Comparison of ENCODE assay signal across 24 cellular contexts in the genomic region with DNA sequence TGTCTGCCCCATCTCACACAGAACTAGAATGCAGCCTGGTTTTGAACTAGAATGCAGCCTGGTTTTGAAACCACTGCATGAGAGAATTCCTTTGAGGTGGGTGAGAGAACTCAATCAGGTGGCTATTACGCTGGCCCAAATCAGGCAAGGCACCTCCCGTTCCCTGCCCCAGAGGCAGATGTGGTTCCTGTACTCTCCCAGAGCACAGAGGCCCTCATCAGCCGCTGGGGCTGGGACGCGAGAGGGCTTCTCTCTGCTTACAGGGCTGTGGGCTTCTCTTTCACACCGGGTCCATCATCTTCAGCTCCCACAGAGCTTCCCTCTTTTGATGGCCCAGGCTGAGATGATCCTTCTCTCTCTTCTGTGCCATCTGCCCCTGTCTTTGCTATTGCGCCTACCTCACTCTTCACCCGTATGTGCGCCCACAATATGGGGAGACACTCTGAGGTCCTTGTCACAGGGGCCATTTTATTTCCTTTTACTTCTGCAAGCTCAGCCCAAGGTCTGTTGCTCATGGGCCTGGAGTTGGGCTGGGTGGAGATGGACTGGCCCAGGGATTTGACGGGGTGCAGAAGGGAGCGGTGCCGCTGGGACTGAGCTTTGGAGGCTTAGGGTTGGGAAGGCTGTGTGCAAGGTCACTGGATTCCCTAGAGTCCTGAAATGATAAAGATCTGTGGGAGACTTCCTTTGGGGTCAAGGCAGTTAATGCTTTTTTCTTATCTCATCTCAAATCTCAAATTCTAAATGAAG.
DNase-seq lines count a peak whose midpoint lies in the region; ATAC-seq and TF ChIP-seq lines count a peak whose summit lies in the region.
"Had no signal": no experiment of that assay in that cellular context is flagged by ENCODE, and none has a peak within 500 bp of the region (broad histone marks: within the 10 kb centered on the region; RNA-seq: fewer than 3 reads in every experiment).

No MANE protein-coding gene starts in this region.

- H2AK5ac ChIP-seq in mesendoderm (ENCODE audit: low read length): no peak overlapping the region

- no peak overlapping the region for H3K4ac ChIP-seq in mesendoderm (ENCODE audit: low read depth, low read length)

- no peaks in the 10 kb centered on the region for H3K79me2 ChIP-seq in mesendoderm (ENCODE audit: control insufficient read depth, insufficient read depth, low read length)

- H3K23ac ChIP-seq in mesendoderm (ENCODE audit: low read length): no peak overlapping the region

- peak overlapping the region; percentile 2 for H3K56ac ChIP-seq in mesendoderm (ENCODE audit: low read length)

- DNase-seq in NCI-H82 (lab: John Stamatoyannopoulos, UW) (peak; percentile 68), NCI-H82 treated with DMSO at 0.1 percent for 48 hours (lab: John Stamatoyannopoulos, UW; ENCODE audit: unreplicated experiment) (no peak), RWPE2 (ENCODE audit: low spot score) (peak; percentile 19), mesendoderm (no peak), spleen (peak; percentile 47), left lobe of liver (ENCODE audit: low spot score) (no peak), NCI-H1105 (lab: John Stamatoyannopoulos, UW) (no peak)
- DNase-seq: ACHN; CD4-positive, alpha-beta memory T cell; GDM1; IMR-90; MV-4-11; NCI-H1417; NCI-H187; NCI-H2107; NCI-H69; NK-92 treated with Interleukin-12 subunit alpha and Interleukin-12 subunit beta, amount 100 ng/mL, for 24 hours; SIG-M5 had no signal

- H4K5ac ChIP-seq in mesendoderm (ENCODE audit: low read length): no peak overlapping the region

- H3K27me3 ChIP-seq in RWPE2 (ENCODE audit: insufficient read depth, poor library complexity, severe bottlenecking) (no peaks in the 10 kb centered on the region), mesendoderm (ENCODE audit: insufficient read depth, low read length, poor library complexity) (no peaks in the 10 kb centered on the region), spleen (replicated peaks in 1 of 7) (no peaks in the 10 kb centered on the region)
- H3K27me3 ChIP-seq: BLaER1 had no signal

- H3K79me1 ChIP-seq in mesendoderm (ENCODE audit: low read length): no peaks in the 10 kb centered on the region

- H2BK5ac ChIP-seq in mesendoderm (ENCODE audit: low read length): peak overlapping the region; percentile 18

- no peak overlapping the region for H2BK120ac ChIP-seq in mesendoderm (ENCODE audit: low read depth, low read length)

- H3K18ac ChIP-seq in mesendoderm (ENCODE audit: low read length): no peak overlapping the region

- no peak overlapping the region for H3K9ac ChIP-seq in mesendoderm (ENCODE audit: low read length)
- H3K9ac ChIP-seq: BLaER1 had no signal

- no peak for ATAC-seq in RWPE2 (ENCODE audit: low read depth)
- no peak for ATAC-seq in left lobe of liver
- ATAC-seq in HG03469 (IDR thresholded peaks at IDR 0.05; ENCODE audit: unreplicated experiment): no peak
- ATAC-seq: GM23338, HCT116 had no signal

- H2BK15ac ChIP-seq in mesendoderm (replicated peaks; ENCODE audit: low read depth): no peak overlapping the region

- no peaks in the 10 kb centered on the region for H3K36me3 ChIP-seq in RWPE2 (ENCODE audit: low read depth)
- H3K36me3 ChIP-seq in mesendoderm (ENCODE audit: control insufficient read depth, insufficient read depth, low read length): no peaks in the 10 kb centered on the region
- no peaks in the 10 kb centered on the region for H3K36me3 ChIP-seq in spleen
- H3K36me3 ChIP-seq: BLaER1 had no signal

- H3K27ac ChIP-seq in RWPE2 (ENCODE audit: poor library complexity, severe bottlenecking) (no peak overlapping the region), mesendoderm (ENCODE audit: low read depth, low read length) (no peak overlapping the region), spleen (no peak overlapping the region)
- H3K27ac ChIP-seq: 22Rv1, BLaER1, RWPE1 had no signal

- TF ChIP-seq POLR2A in spleen (IDR thresholded peaks at IDR 0.05): no peak

- TF ChIP-seq CTCF in RWPE2 (IDR thresholded peaks at IDR 0.05; ENCODE audit: poor library complexity, severe bottlenecking): no peak
- TF ChIP-seq CTCF in spleen (IDR thresholded peaks at IDR 0.05 in 8 of 11, conservative IDR thresholded peaks at IDR 0.05 in 3 of 11): no peak

- H3K4me1 ChIP-seq in RWPE2 (ENCODE audit: insufficient read depth, poor library complexity, severe bottlenecking): peaks cover 2% of the 10 kb centered on the region
- peaks cover 12% of the 10 kb centered on the region for H3K4me1 ChIP-seq in mesendoderm (ENCODE audit: control insufficient read depth, low read depth, low read length)
- H3K4me1 ChIP-seq in spleen: peaks cover under 1 to 22% (median 8%) of the 10 kb centered on the region in 6 donors

- no CpG with 5 or more reads among the region's 12 CpGs for WGBS in mesendoderm (ENCODE audit: extremely low coverage, insufficient coverage, low lambda C conversion rate)
- WGBS in spleen, 5 donors: 64 to 87% (median 81%) methylated on average over 11 to 12 of the region's 12 CpGs

- no peak overlapping the region for H3K4me3 ChIP-seq in RWPE2 (ENCODE audit: severe bottlenecking)
- H3K4me3 ChIP-seq in mesendoderm (ENCODE audit: low read length): no peak overlapping the region
- no peak overlapping the region for H3K4me3 ChIP-seq in spleen
- H3K4me3 ChIP-seq: BLaER1, GM23338 had no signal

- H3K9me3 ChIP-seq in RWPE2 (ENCODE audit: severe bottlenecking): no peaks in the 10 kb centered on the region
- no peaks in the 10 kb centered on the region for H3K9me3 ChIP-seq in spleen
- H3K9me3 ChIP-seq: BLaER1 had no signal

- intact Hi-C loops in spleen (cut with DNase I; ENCODE audit: low total_unique reads): no loop called here

- no peak overlapping the region for H3K4me2 ChIP-seq in mesendoderm (ENCODE audit: low read length)
- H3K4me2 ChIP-seq: BLaER1, GM23338 had no signal

- H4K8ac ChIP-seq in mesendoderm (ENCODE audit: low read depth, low read length): no peak overlapping the region

Comparison
In these comparisons a context has a peak if more than half of its experiments do, and no peak if none do; other contexts are left out.
1. DNase-seq: peak in NCI-H82 (single experiment), RWPE2 (single experiment) and spleen (single experiment); none in NCI-H82 treated with DMSO at 0.1 percent for 48 hours (single experiment), mesendoderm (single experiment), left lobe of liver (single experiment) and NCI-H1105 (single experiment).